ENCODE assay signal across 17 cellular contexts in genomic region chr1:62954758-62955157, GRCh38.
DNase-seq lines count a peak whose midpoint lies in the region; ATAC-seq, FAIRE-seq and TF ChIP-seq lines count a peak whose summit lies in the region.
"Had no signal": no experiment of that assay in that cellular context is flagged by ENCODE, and none has a peak within 500 bp of the region (broad histone marks: within the 10 kb centered on the region; RNA-seq: fewer than 3 reads in every experiment).

No MANE protein-coding gene starts in this region.

- H3K9me3 ChIP-seq in H1 (ENCODE audit: insufficient read depth in 2 of 2, low read depth in 1 of 2, low read length in 1 of 2) (no peaks in the 10 kb centered on the region), small intestine (ENCODE audit: control insufficient read depth, low read depth) (no peaks in the 10 kb centered on the region)
- H3K9me3 ChIP-seq: BLaER1, Caco-2 had no signal

- H2BK20ac ChIP-seq in H1 (ENCODE audit: low read length), result no peak overlapping the region

- H2AFZ ChIP-seq in H1 (ENCODE audit: low read length), result peak overlapping the region; percentile 30; the same call in 1 of the 2 replicates

- H3K27me3 ChIP-seq in H1 (replicated peaks in 1 of 4; ENCODE audit: control insufficient read depth in 3 of 4, extremely low read depth in 1 of 4, insufficient read depth in 3 of 4, low read length in 3 of 4), result no peaks in the 10 kb centered on the region
- peaks cover 0 to 4% of the 10 kb centered on the region in 2 donors for H3K27me3 ChIP-seq in small intestine (ENCODE audit: control insufficient read depth in 2 of 2, insufficient read depth in 2 of 2, low read length in 2 of 2)
- H3K27me3 ChIP-seq: BLaER1 had no signal

- H3K23me2 ChIP-seq in H1 (ENCODE audit: low read depth, low read length), result no peaks in the 10 kb centered on the region

- no peak overlapping the region for H3K23ac ChIP-seq in H1 (ENCODE audit: insufficient read length)

- no peak for TF ChIP-seq POLR2A in H1 (IDR thresholded peaks at IDR 0.05; ENCODE audit: control extremely low read depth in 1 of 2, low read depth in 2 of 2, low read length in 2 of 2)

- no peak overlapping the region for H3K14ac ChIP-seq in H1 (ENCODE audit: insufficient read length)

- no peak overlapping the region for H4K5ac ChIP-seq in H1 (ENCODE audit: insufficient read length, low read depth, low read length)

- H3K18ac ChIP-seq in H1 (ENCODE audit: extremely low read depth, low read length), result no peak overlapping the region

- H3K56ac ChIP-seq in H1 (replicated peaks; ENCODE audit: insufficient read length, low read depth, low read length), result no peak overlapping the region

- DNase-seq in NCI-H187 treated with DMSO at 0.1 percent for 48 hours (lab: John Stamatoyannopoulos, UW) (peak; percentile 29), NCI-H187 (lab: John Stamatoyannopoulos, UW) (no peak), H1 (ENCODE audit: low read depth in 1 of 2, low spot score in 2 of 2) (no peak), small intestine (peak; percentile 18), NCI-H146 (lab: John Stamatoyannopoulos, UW) (no peak)
- no peak for DNase-seq in activated naive CD4-positive, alpha-beta T cell treated with anti-CD3 and anti-CD28 coated beads, Interleukin-2, amount 50 U/mL, for 16 hours
- DNase-seq: Caco-2; CD8-positive, alpha-beta memory T cell; DND-41; H9 had no signal

- H3K27ac ChIP-seq in H1 (ENCODE audit: low read depth, low read length) (no peak overlapping the region), small intestine (ENCODE audit: low read depth in 1 of 2, low read length in 1 of 2) (no peak overlapping the region)
- H3K27ac ChIP-seq: 22Rv1, BLaER1 had no signal

- H2BK15ac ChIP-seq in H1 (ENCODE audit: low read length), result no peak overlapping the region

- POLR2A ChIA-PET in H1 (lab: Charles Lee; ENCODE audit: partially characterized antibody), result no interaction called here

- H4K8ac ChIP-seq in H1 (ENCODE audit: extremely low read depth, insufficient read depth, low read length), result no peak overlapping the region

- H4K20me1 ChIP-seq in H1 (replicated peaks in 1 of 2; ENCODE audit: control insufficient read depth in 1 of 2, insufficient read depth in 2 of 2, low read length in 2 of 2), result no peaks in the 10 kb centered on the region
- H4K20me1 ChIP-seq: BLaER1 had no signal

- no peak overlapping the region for H3K4me3 ChIP-seq in H1 (ENCODE audit: extremely low read depth in 1 of 4, insufficient read depth in 2 of 4, low read depth in 3 of 4, low read length in 4 of 4)
- no peak overlapping the region for H3K4me3 ChIP-seq in small intestine (ENCODE audit: low read depth in 1 of 2, low read length in 2 of 2)
- H3K4me3 ChIP-seq: BLaER1, GM12878 had no signal

- FAIRE-seq in H1 (lab: Jason Lieb, UNC) (no peak), small intestine (lab: Jason Lieb, UNC) (no peak)
- FAIRE-seq: GM12878, GM18507, HTR-8/SVneo had no signal

- TF ChIP-seq EP300 in Ishikawa (IDR thresholded peaks at IDR 0.05; ENCODE audit: borderline replicate concordance) (no peak), H1 (IDR thresholded peaks at IDR 0.05; ENCODE audit: borderline replicate concordance in 1 of 2, low read depth in 2 of 2, low read length in 2 of 2) (no peak)

- no peak for TF ChIP-seq CTCF in H1 (IDR thresholded peaks at IDR 0.05; ENCODE audit: control extremely low read depth in 1 of 3, insufficient read depth in 1 of 3, low read depth in 1 of 3, low read length in 3 of 3)

- H2BK5ac ChIP-seq in H1 (ENCODE audit: low read depth, low read length), result no peak overlapping the region

- H2AK5ac ChIP-seq in H1 (ENCODE audit: low read depth, low read length), result no peak overlapping the region

- no peak overlapping the region for H3K4me2 ChIP-seq in H1 (ENCODE audit: insufficient read depth in 1 of 2, low read depth in 2 of 2, low read length in 2 of 2)
- H3K4me2 ChIP-seq: BLaER1 had no signal

- H3K4me1 ChIP-seq in H1 (replicated peaks in 1 of 4; ENCODE audit: control insufficient read depth in 3 of 4, insufficient read depth in 4 of 4, low read length in 3 of 4) (peaks cover 3 to 10% (median 5%) of the 10 kb centered on the region in 4 experiments; a peak in 6 of 7 replicates), small intestine (ENCODE audit: control insufficient read depth in 2 of 2, insufficient read depth in 1 of 2, low read depth in 1 of 2, low read length in 1 of 2) (no peaks in the 10 kb centered on the region)
- H3K4me1 ChIP-seq: BLaER1, Caco-2 had no signal

- 86% methylated on average over 7 of the region's 7 CpGs; no CpG with 5 or more reads in 1 of the 2 experiments for WGBS in H1 (ENCODE audit: extremely low coverage in 1 of 2, insufficient coverage in 1 of 2, insufficient read length in 1 of 2, insufficient replicate concordance in 2 of 2, low coverage in 1 of 2, low lambda C conversion rate in 2 of 2, missing lambda C conversion rate in 1 of 2), 2 experiments
- WGBS in small intestine, 3 donors, result 25 to 48% (median 31%) methylated on average over 7 of the region's 7 CpGs

- H3K9ac ChIP-seq in H1 (replicated peaks in 1 of 4; ENCODE audit: extremely low read depth in 1 of 4, low read depth in 3 of 4, low read length in 3 of 4), result no peak overlapping the region
- H3K9ac ChIP-seq: BLaER1 had no signal

- no peak overlapping the region for H3K4ac ChIP-seq in H1 (replicated peaks; ENCODE audit: insufficient read length, low read depth, low read length)

- H3K36me3 ChIP-seq in H1 (ENCODE audit: control insufficient read depth in 2 of 4, insufficient read depth in 4 of 4, low read length in 3 of 4) (no peaks in the 10 kb centered on the region), small intestine (ENCODE audit: control insufficient read depth in 2 of 2, insufficient read depth in 2 of 2, low read length in 2 of 2) (no peaks in the 10 kb centered on the region)
- H3K36me3 ChIP-seq: BLaER1 had no signal

- H3K79me2 ChIP-seq in H1 (ENCODE audit: control insufficient read depth in 1 of 2, insufficient read depth in 2 of 2, low read length in 2 of 2), result no peaks in the 10 kb centered on the region

- no peak for ATAC-seq in HG02571 (IDR thresholded peaks at IDR 0.05; ENCODE audit: unreplicated experiment)
- ATAC-seq: GM12878 had no signal

- H3K79me1 ChIP-seq in H1 (ENCODE audit: low read depth, low read length), result no peaks in the 10 kb centered on the region

- CTCF ChIA-PET in H1 (lab: Charles Lee; ENCODE audit: partially characterized antibody), result interaction anchor here (0.7 to 2.9 kb wide), 6 partner anchors 9 to 584 kb away, joined by 3 to 12 read pairs (median 4); no protein-coding TSS in a partner anchor

- H4K91ac ChIP-seq in H1 (replicated peaks; ENCODE audit: insufficient read length, low read length), result no peak overlapping the region

- TF ChIP-seq RAD21 in Ishikawa (IDR thresholded peaks at IDR 0.05; ENCODE audit: low read depth), result no peak
- TF ChIP-seq RAD21 in H1 (IDR thresholded peaks at IDR 0.05 in 1 of 2, conservative IDR thresholded peaks at IDR 0.05 in 1 of 2; ENCODE audit: low read depth in 2 of 2, low read length in 2 of 2), result peak in 1 of 2 experiments; percentile 25; a peak in 1 of 4 replicates

- H2BK120ac ChIP-seq in H1 (replicated peaks; ENCODE audit: low read depth, low read length), result no peak overlapping the region

- H2BK12ac ChIP-seq in H1 (ENCODE audit: low read depth, low read length), result no peak overlapping the region

TF ChIP-seq in Ishikawa, 13 proteins besides CTCF, POLR2A, EP300 and RAD21 (continues in another document):
- TF ChIP-seq USF1 (IDR thresholded peaks at IDR 0.05) (peak; percentile 36; the same call in 1 of the 2 replicates), CREB1 (IDR thresholded peaks at IDR 0.05; ENCODE audit: low read depth) (no peak), ZBTB7A (IDR thresholded peaks at IDR 0.05; ENCODE audit: low read depth) (no peak), TCF12 (IDR thresholded peaks at IDR 0.05; ENCODE audit: low read depth) (no peak)

TF ChIP-seq in H1, 55 proteins besides CTCF, POLR2A, EP300 and RAD21 (continues in another document):
- no peak for TF ChIP-seq FOSL1 (IDR thresholded peaks at IDR 0.05; ENCODE audit: insufficient read depth, low read depth, low read length)
- TF ChIP-seq JUND (IDR thresholded peaks at IDR 0.05; ENCODE audit: low read length), result no peak
- TF ChIP-seq CHD1 (IDR thresholded peaks at IDR 0.05; ENCODE audit: low read depth, low read length), result no peak
- no peak for TF ChIP-seq ASH2L (IDR thresholded peaks at IDR 0.05; ENCODE audit: low read length)
- no peak for TF ChIP-seq ATF3 (IDR thresholded peaks at IDR 0.05; ENCODE audit: insufficient read depth, low read depth, low read length)
- TF ChIP-seq CTBP2 (IDR thresholded peaks at IDR 0.05; ENCODE audit: borderline replicate concordance, insufficient read depth, insufficient read length, low read length), result no peak
- TF ChIP-seq SIRT6 (IDR thresholded peaks at IDR 0.05; ENCODE audit: low read length), result no peak
- no peak for TF ChIP-seq TCF12 (IDR thresholded peaks at IDR 0.05; ENCODE audit: low read depth, low read length)

Comparison
In these comparisons a context has a peak if more than half of its experiments do, and no peak if none do; other contexts are left out.
1. DNase-seq: peak in NCI-H187 treated with DMSO at 0.1 percent for 48 hours (single experiment) and small intestine (single experiment); none in NCI-H187 (0 of 2), H1 (0 of 2), NCI-H146 (single experiment) and activated naive CD4-positive, alpha-beta T cell treated with anti-CD3 and anti-CD28 coated beads, Interleukin-2, amount 50 U/mL, for 16 hours (single experiment).